ENCODE assay signal across 1 cellular context in genomic region chr1:52552236-52552504, GRCh38.
TF ChIP-seq lines count a peak whose summit lies in the region.

No MANE protein-coding gene starts in this region.

TF ChIP-seq in K562, 482 proteins besides CTCF, POLR2A, EP300 and RAD21 (continued from another document and continues in another):
- TF ChIP-seq RCOR1 (IDR thresholded peaks at IDR 0.05; ENCODE audit: borderline replicate concordance in 1 of 2, low read depth in 2 of 2, low read length in 2 of 2) (peak in 1 of 2 experiments; percentile 72; a peak in 2 of 4 replicates), ZKSCAN8 (CRISPR knock-in tag; IDR thresholded peaks at IDR 0.05) (peak; percentile 96), CEBPG (CRISPR knock-in tag; IDR thresholded peaks at IDR 0.05) (peak; percentile 80), CEBPG (tag; conservative IDR thresholded peaks at IDR 0.05 in 1 of 2, IDR thresholded peaks at IDR 0.05 in 1 of 2) (peak; percentile 19 to 94; a peak in 2 of 4 replicates), YBX1 (IDR thresholded peaks at IDR 0.05) (no peak), SMC3 (conservative IDR thresholded peaks at IDR 0.05; ENCODE audit: insufficient read depth, low read depth, low read length) (no peak), HDAC2 (IDR thresholded peaks at IDR 0.05) (peak; percentile 25; the same call in 1 of the 2 replicates), KDM1A (IDR thresholded peaks at IDR 0.05) (peak; percentile 72 to 73), ZSCAN29 (IDR thresholded peaks at IDR 0.05) (no peak; the same call in 1 of the 2 replicates), HDAC1 (IDR thresholded peaks at IDR 0.05) (peak in 1 of 2 experiments; percentile 12; a peak in 1 of 4 replicates), CEBPB (tag; IDR thresholded peaks at IDR 0.05) (no peak; the same call in none of the 2 replicates), ZBTB1 (CRISPR knock-in tag; IDR thresholded peaks at IDR 0.05; ENCODE audit: borderline replicate concordance, low read depth) (no peak), SOX6 (IDR thresholded peaks at IDR 0.05) (0 out of 2 replicates have a peak, but pooled peaks have one; percentile 8), TAF15 (IDR thresholded peaks at IDR 0.05; ENCODE audit: low read depth, low read length) (no peak), ATF1 (CRISPR knock-in tag; IDR thresholded peaks at IDR 0.05) (no peak), ATF1 (tag; IDR thresholded peaks at IDR 0.05) (0 out of 2 replicates have a peak, but pooled peaks have one; percentile 60), FOXK2 (conservative IDR thresholded peaks at IDR 0.05 in 1 of 2, IDR thresholded peaks at IDR 0.05 in 1 of 2; ENCODE audit: low read depth in 2 of 2) (peak in 1 of 2 experiments; percentile 82), TEAD4 (IDR thresholded peaks at IDR 0.05; ENCODE audit: low read length) (no peak), TEAD4 (CRISPR knock-in tag; IDR thresholded peaks at IDR 0.05; ENCODE audit: borderline replicate concordance) (no peak), DPF2 (IDR thresholded peaks at IDR 0.05) (0 out of 2 replicates have a peak, but pooled peaks have one; percentile 10), NEUROD1 (IDR thresholded peaks at IDR 0.05; ENCODE audit: borderline replicate concordance, low read depth, low read length, partially characterized antibody) (no peak), ZNF217 (CRISPR knock-in tag; IDR thresholded peaks at IDR 0.05) (no peak), ZNF318 (IDR thresholded peaks at IDR 0.05; ENCODE audit: borderline replicate concordance in 1 of 2, low read depth in 1 of 2) (0 out of 4 replicates have a peak, but pooled peaks of 1 of the 2 experiments have one; percentile 25), KLF13 (tag; IDR thresholded peaks at IDR 0.05; ENCODE audit: borderline replicate concordance, low read depth) (no peak), BMI1 (IDR thresholded peaks at IDR 0.05; ENCODE audit: low read length) (no peak), PML (IDR thresholded peaks at IDR 0.05; ENCODE audit: low read length) (no peak), STAT6 (CRISPR knock-in tag; IDR thresholded peaks at IDR 0.05) (no peak), CCNT2 (IDR thresholded peaks at IDR 0.05; ENCODE audit: borderline replicate concordance, extremely low read depth, insufficient read length, low read depth, low read length) (no peak), HNRNPLL (IDR thresholded peaks at IDR 0.05; ENCODE audit: low read depth, low read length, poor library complexity, severe bottlenecking) (peak; percentile 26), RBBP5 (IDR thresholded peaks at IDR 0.05; ENCODE audit: borderline replicate concordance, insufficient read depth, low read length, poor library complexity, severe bottlenecking) (no peak), CREM (IDR thresholded peaks at IDR 0.05; ENCODE audit: low read depth) (peak; percentile 66), ZBTB2 (IDR thresholded peaks at IDR 0.05) (0 out of 2 replicates have a peak, but pooled peaks have one; percentile 44), KDM4B (IDR thresholded peaks at IDR 0.05; ENCODE audit: borderline replicate concordance in 2 of 2, low read depth in 1 of 2) (no peak), E2F3 (CRISPR knock-in tag; IDR thresholded peaks at IDR 0.05) (no peak), MNT (conservative IDR thresholded peaks at IDR 0.05) (peak in 1 of 2 experiments; percentile 41; a peak in 2 of 4 replicates), ZC3H4 (CRISPR knock-in tag; IDR thresholded peaks at IDR 0.05; ENCODE audit: borderline replicate concordance) (no peak), LEF1 (IDR thresholded peaks at IDR 0.05) (0 out of 2 replicates have a peak, but pooled peaks have one; percentile 36), AFF4 (CRISPR knock-in tag; IDR thresholded peaks at IDR 0.05) (no peak), MBD1 (CRISPR knock-in tag; IDR thresholded peaks at IDR 0.05) (no peak), JUND (IDR thresholded peaks at IDR 0.05; ENCODE audit: borderline replicate concordance, low read depth, low read length) (no peak; the same call in 1 of the 2 replicates), JUND (tag; IDR thresholded peaks at IDR 0.05; ENCODE audit: borderline replicate concordance, low read depth, low read length) (no peak)
- TF ChIP-seq, protein P1, sequence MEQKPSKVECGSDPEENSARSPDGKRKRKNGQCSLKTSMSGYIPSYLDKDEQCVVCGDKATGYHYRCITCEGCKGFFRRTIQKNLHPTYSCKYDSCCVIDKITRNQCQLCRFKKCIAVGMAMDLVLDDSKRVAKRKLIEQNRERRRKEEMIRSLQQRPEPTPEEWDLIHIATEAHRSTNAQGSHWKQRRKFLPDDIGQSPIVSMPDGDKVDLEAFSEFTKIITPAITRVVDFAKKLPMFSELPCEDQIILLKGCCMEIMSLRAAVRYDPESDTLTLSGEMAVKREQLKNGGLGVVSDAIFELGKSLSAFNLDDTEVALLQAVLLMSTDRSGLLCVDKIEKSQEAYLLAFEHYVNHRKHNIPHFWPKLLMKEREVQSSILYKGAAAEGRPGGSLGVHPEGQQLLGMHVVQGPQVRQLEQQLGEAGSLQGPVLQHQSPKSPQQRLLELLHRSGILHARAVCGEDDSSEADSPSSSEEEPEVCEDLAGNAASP (IDR thresholded peaks at IDR 0.05) = no peak
